ENCODE assay signal across 16 cellular contexts in the genomic region with DNA sequence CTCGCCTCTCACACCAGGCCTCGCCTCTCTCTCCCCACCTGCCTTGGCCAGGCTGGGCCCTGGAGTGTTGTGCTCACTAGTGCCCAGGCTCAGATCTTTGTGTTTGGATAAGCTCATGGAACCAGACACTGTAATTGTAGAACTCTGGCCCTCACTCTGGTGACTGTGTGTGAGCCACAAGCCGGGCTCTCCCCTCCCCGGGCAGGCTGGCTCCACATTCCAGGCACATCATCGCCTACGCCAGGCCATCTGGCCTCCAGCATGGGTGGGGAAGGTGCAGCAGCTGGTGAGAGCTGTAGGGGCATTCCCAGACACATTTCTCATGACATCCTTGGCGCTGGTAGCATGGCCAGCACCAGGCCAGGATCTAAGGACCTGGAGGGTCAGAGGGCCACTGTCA.
DNase-seq lines count a peak whose midpoint lies in the region; ATAC-seq and TF ChIP-seq lines count a peak whose summit lies in the region.
"Had no signal": no experiment of that assay in that cellular context is flagged by ENCODE, and none has a peak within 500 bp of the region (broad histone marks: within the 10 kb centered on the region; RNA-seq: fewer than 3 reads in every experiment).

No MANE protein-coding gene starts in this region.

- DNase-seq in NCI-H2196 (lab: John Stamatoyannopoulos, UW; ENCODE audit: unreplicated experiment) (peak; percentile 31), osteocyte (ENCODE audit: extremely low spot score, unreplicated experiment) (peak; percentile 91), NCI-H128 (lab: John Stamatoyannopoulos, UW; ENCODE audit: unreplicated experiment) (no peak), NK-92 (lab: John Stamatoyannopoulos, UW; ENCODE audit: unreplicated experiment) (no peak)
- DNase-seq in activated effector memory CD4-positive, alpha-beta T cell treated with anti-CD3 and anti-CD28 coated beads, Interleukin-2, amount 50 U/mL, for 16 hours: no peak
- DNase-seq: CD4-positive, CD25-positive, alpha-beta regulatory T cell; glutamatergic neuron; NCI-H1105; Peyer's patch; right cardiac atrium had no signal

- H4K20me1 ChIP-seq in BLaER1: no peaks in the 10 kb centered on the region

- no peaks in the 10 kb centered on the region for H3K27me3 ChIP-seq in BLaER1
- H3K27me3 ChIP-seq: Peyer's patch had no signal

- H3K9me3 ChIP-seq in BLaER1: no peaks in the 10 kb centered on the region
- H3K9me3 ChIP-seq: Peyer's patch had no signal

- no peak overlapping the region for H3K4me2 ChIP-seq in BLaER1

- no peak overlapping the region for H3K4me3 ChIP-seq in BLaER1
- H3K4me3 ChIP-seq: Peyer's patch had no signal

- H3K9ac ChIP-seq in BLaER1: no peak overlapping the region

- H3K4me1 ChIP-seq in BLaER1: peaks cover 52% of the 10 kb centered on the region

- H3K27ac ChIP-seq in BLaER1: 0 out of 2 replicates have a peak overlapping the region, but pooled peaks have one; percentile 18
- H3K27ac ChIP-seq: Peyer's patch, VCaP had no signal

- ATAC-seq in esophagus mucosa: peak; percentile 56
- ATAC-seq in HG03565 (IDR thresholded peaks at IDR 0.05; ENCODE audit: unreplicated experiment): no peak

- no peaks in the 10 kb centered on the region for H3K27me3 Mint-ChIP-seq in osteocyte (ENCODE audit: unreplicated experiment)
- H3K27me3 Mint-ChIP-seq: CD4-positive, CD25-positive, alpha-beta regulatory T cell; central memory CD8-positive, alpha-beta T cell; memory B cell had no signal

- H3K9me3 Mint-ChIP-seq in osteocyte (ENCODE audit: unreplicated experiment): no peaks in the 10 kb centered on the region
- H3K9me3 Mint-ChIP-seq: CD4-positive, CD25-positive, alpha-beta regulatory T cell; central memory CD8-positive, alpha-beta T cell; memory B cell had no signal

- no peak overlapping the region for H3K4me3 Mint-ChIP-seq in osteocyte (ENCODE audit: unreplicated experiment)
- H3K4me3 Mint-ChIP-seq: CD4-positive, CD25-positive, alpha-beta regulatory T cell; central memory CD8-positive, alpha-beta T cell; memory B cell had no signal

- 0 out of 2 replicates have a peak, but pooled peaks cover 5% of the 10 kb centered on the region for H3K36me3 ChIP-seq in BLaER1
- H3K36me3 ChIP-seq: Peyer's patch had no signal

- no peak for TF ChIP-seq CTCF in osteocyte (IDR thresholded peaks at IDR 0.05)

- H3K4me1 Mint-ChIP-seq in osteocyte (ENCODE audit: unreplicated experiment): peaks cover 60% of the 10 kb centered on the region
- H3K4me1 Mint-ChIP-seq: central memory CD8-positive, alpha-beta T cell had no signal

- peak overlapping the region; percentile 72 for H3K27ac Mint-ChIP-seq in osteocyte (ENCODE audit: unreplicated experiment)
- H3K27ac Mint-ChIP-seq: memory B cell had no signal

- no peaks in the 10 kb centered on the region for H3K36me3 Mint-ChIP-seq in osteocyte (ENCODE audit: unreplicated experiment)
- H3K36me3 Mint-ChIP-seq: CD4-positive, CD25-positive, alpha-beta regulatory T cell; memory B cell had no signal

Comparison
In these comparisons a context has a peak if more than half of its experiments do, and no peak if none do; other contexts are left out.
1. DNase-seq: peak in NCI-H2196 (single experiment) and osteocyte (single experiment); none in NCI-H128 (single experiment), activated effector memory CD4-positive, alpha-beta T cell treated with anti-CD3 and anti-CD28 coated beads, Interleukin-2, amount 50 U/mL, for 16 hours (single experiment) and NK-92 (single experiment).